21 cellular contexts compared by ENCODE assay signal in genomic region chr18:13621886-13622619, GRCh38.
"Had no signal": no experiment of that assay in that cellular context is flagged by ENCODE, and none has a peak within 500 bp of the region (broad histone marks: within the 10 kb centered on the region; RNA-seq: fewer than 3 reads in every experiment).

No MANE protein-coding gene starts in this region.

- H3K36me3 ChIP-seq: esophagus squamous epithelium, upper lobe of right lung had no signal

- H3K27me3 Mint-ChIP-seq: activated T-helper 17 cell treated with anti-CD3 and anti-CD28 coated beads, Interleukin-2, amount 50 U/mL, for 72 hours; brain; naive thymus-derived CD4-positive, alpha-beta T cell; T-cell had no signal

- H3K27ac ChIP-seq: adrenal gland, esophagus squamous epithelium, neutrophil, right lobe of liver, suprapubic skin, upper lobe of right lung had no signal

- H3K27me3 ChIP-seq: adrenal gland, esophagus squamous epithelium, neutrophil, right lobe of liver, suprapubic skin, upper lobe of right lung had no signal

- H3K9me3 Mint-ChIP-seq: activated naive CD4-positive, alpha-beta T cell treated with anti-CD3 and anti-CD28 coated beads for 36 hours; activated T-helper 17 cell treated with anti-CD3 and anti-CD28 coated beads, Interleukin-2, amount 50 U/mL, for 72 hours; immature natural killer cell; naive thymus-derived CD4-positive, alpha-beta T cell; T-cell; WTC11 had no signal

- H3K9me3 ChIP-seq: adrenal gland, esophagus squamous epithelium, neutrophil, right lobe of liver, suprapubic skin, upper lobe of right lung had no signal

- H3K4me1 Mint-ChIP-seq: WTC11 had no signal

- H3K4me3 Mint-ChIP-seq: activated CD8-positive, alpha-beta T cell treated with anti-CD3 and anti-CD28 coated beads, Interleukin-2, amount 10 ng/mL, durations not matched to agents 7 days and 5 days; activated naive CD4-positive, alpha-beta T cell treated with anti-CD3 and anti-CD28 coated beads for 36 hours; activated T-helper 17 cell treated with anti-CD3 and anti-CD28 coated beads, Interleukin-2, amount 50 U/mL, for 72 hours; brain; immature natural killer cell; naive thymus-derived CD4-positive, alpha-beta T cell; T-cell; WTC11 had no signal

- H3K4me3 ChIP-seq: adrenal gland, esophagus squamous epithelium, lung, right lobe of liver, suprapubic skin, upper lobe of right lung had no signal

- H3K27ac Mint-ChIP-seq: activated CD8-positive, alpha-beta T cell treated with anti-CD3 and anti-CD28 coated beads, Interleukin-2, amount 10 ng/mL, durations not matched to agents 7 days and 5 days; activated naive CD4-positive, alpha-beta T cell treated with anti-CD3 and anti-CD28 coated beads for 36 hours; activated T-helper 17 cell treated with anti-CD3 and anti-CD28 coated beads, Interleukin-2, amount 50 U/mL, for 72 hours; brain; immature natural killer cell; progenitor cell of endocrine pancreas; T-cell; WTC11 had no signal

- H3K4me1 ChIP-seq: right lobe of liver, upper lobe of right lung had no signal

- DNase-seq: activated CD4-positive, alpha-beta T cell treated with anti-CD3 and anti-CD28 coated beads for 48 hours; activated CD8-positive, alpha-beta T cell treated with anti-CD3 and anti-CD28 coated beads, Interleukin-2, amount 10 ng/mL, durations not matched to agents 7 days and 5 days; activated naive CD4-positive, alpha-beta T cell treated with anti-CD3 and anti-CD28 coated beads for 36 hours; esophagus squamous epithelium; foreskin fibroblast; immature natural killer cell; left colon; naive thymus-derived CD4-positive, alpha-beta T cell; right lobe of liver; stimulated activated CD4-positive, alpha-beta T cell treated with anti-CD3 and anti-CD28 coated beads, Interleukin-1b, Interleukin-23, amount 100 ng/mL, for 48 hours; stimulated activated naive CD4-positive, alpha-beta T cell; T-cell had no signal

- H3K36me3 Mint-ChIP-seq: brain, WTC11 had no signal

- ATAC-seq: activated CD8-positive, alpha-beta T cell treated with anti-CD3 and anti-CD28 coated beads, Interleukin-2, amount 10 ng/mL, durations not matched to agents 7 days and 5 days; activated T-helper 17 cell treated with anti-CD3 and anti-CD28 coated beads, Interleukin-2, amount 50 U/mL, for 72 hours; left colon; naive thymus-derived CD4-positive, alpha-beta T cell; right lobe of liver; T-cell; upper lobe of right lung; WTC11 had no signal
